Comparison of ENCODE assay signal across 13 cellular contexts in genomic region chr4:122688529-122688928, GRCh38. TPM values are rescaled to one million over a fixed set of nuclear protein-coding genes. Genes with fewer than 3 reads are reported as not detected.
DNase-seq lines count a peak whose midpoint lies in the region; ATAC-seq and TF ChIP-seq lines count a peak whose summit lies in the region.
"Had no signal": no experiment of that assay in that cellular context is flagged by ENCODE, and none has a peak within 500 bp of the region (broad histone marks: within the 10 kb centered on the region; RNA-seq: fewer than 3 reads in every experiment).

No MANE protein-coding gene starts in this region.

- no peak overlapping the region for H3K27ac ChIP-seq in substantia nigra (ENCODE audit: low read depth, low read length, poor library complexity, severe bottlenecking)
- H3K27ac ChIP-seq: HL-60 had no signal

- ATAC-seq in stimulated activated naive CD8-positive, alpha-beta T cell treated with anti-CD3 and anti-CD28 coated beads, Interleukin-15, amount 100 ng/mL, for 72 hours: no peak
- no peak for ATAC-seq in stimulated activated naive CD8-positive, alpha-beta T cell treated with anti-CD3 and anti-CD28 coated beads, Interleukin-15, Interleukin-2, amounts not matched to agents 100 U/mL and 50 U/mL, for 24 hours
- no peak for ATAC-seq in HG03460 (IDR thresholded peaks at IDR 0.05; ENCODE audit: unreplicated experiment)
- ATAC-seq in GM18873 (IDR thresholded peaks at IDR 0.05; ENCODE audit: low FRiP score, unreplicated experiment): no peak

- peak overlapping the region; percentile 61 to 100 for H3K27ac Mint-ChIP-seq in stimulated activated naive CD8-positive, alpha-beta T cell treated with anti-CD3 and anti-CD28 coated beads, Interleukin-15, amount 100 ng/mL, for 72 hours
- H3K27ac Mint-ChIP-seq in chondrocyte (ENCODE audit: unreplicated experiment): peak overlapping the region; percentile 98

- H3K4me1 Mint-ChIP-seq in stimulated activated naive CD8-positive, alpha-beta T cell treated with anti-CD3 and anti-CD28 coated beads, Interleukin-15, amount 100 ng/mL, for 72 hours: peaks cover 44% of the 10 kb centered on the region
- H3K4me1 Mint-ChIP-seq in chondrocyte (ENCODE audit: low read depth): peaks cover 30% of the 10 kb centered on the region

- H3K36me3 Mint-ChIP-seq in chondrocyte (ENCODE audit: low read depth): no peaks in the 10 kb centered on the region
- H3K36me3 Mint-ChIP-seq: brain had no signal

- peaks cover 15 to 16% of the 10 kb centered on the region in 2 donors for H3K9me3 Mint-ChIP-seq in stimulated activated naive CD8-positive, alpha-beta T cell treated with anti-CD3 and anti-CD28 coated beads, Interleukin-15, amount 100 ng/mL, for 72 hours
- H3K9me3 Mint-ChIP-seq in chondrocyte (ENCODE audit: low read depth): no peaks in the 10 kb centered on the region
- H3K9me3 Mint-ChIP-seq: brain had no signal

- H3K4me3 Mint-ChIP-seq in stimulated activated naive CD8-positive, alpha-beta T cell treated with anti-CD3 and anti-CD28 coated beads, Interleukin-15, amount 100 ng/mL, for 72 hours: peak overlapping the region in 1 of 2 donors; percentile 57
- no peak overlapping the region for H3K4me3 Mint-ChIP-seq in chondrocyte (ENCODE audit: unreplicated experiment)

- H3K27me3 Mint-ChIP-seq in stimulated activated naive CD8-positive, alpha-beta T cell treated with anti-CD3 and anti-CD28 coated beads, Interleukin-15, amount 100 ng/mL, for 72 hours: peaks cover 45% of the 10 kb centered on the region
- no peaks in the 10 kb centered on the region for H3K27me3 Mint-ChIP-seq in chondrocyte (ENCODE audit: low read depth)

- TF ChIP-seq CTCF in chondrocyte (IDR thresholded peaks at IDR 0.05): no peak

- no peak for DNase-seq in stimulated activated naive CD8-positive, alpha-beta T cell treated with anti-CD3 and anti-CD28 coated beads, Interleukin-15, amount 100 ng/mL, for 72 hours
- no peak for DNase-seq in stimulated activated naive CD8-positive, alpha-beta T cell treated with anti-CD3 and anti-CD28 coated beads, Interleukin-15, Interleukin-2, amounts not matched to agents 100 U/mL and 50 U/mL, for 24 hours
- DNase-seq in chondrocyte (ENCODE audit: low spot score) (no peak), lung microvascular endothelial cell (ENCODE audit: low read depth in 2 of 2) (peak; percentile 1 to 32), substantia nigra (lab: John Stamatoyannopoulos, UW) (no peak)
- DNase-seq in stimulated activated CD4-positive, alpha-beta T cell treated with anti-CD3 and anti-CD28 coated beads, Interleukin-15, amount 100 ng/mL, for 24 hours: no peak
- DNase-seq: hypothalamus; NCI-H2107; stimulated activated CD8-positive, alpha-beta memory T cell treated with anti-CD3 and anti-CD28 coated beads, Interleukin-4, amount 100 ng/mL, for 48 hours had no signal

RNA-seq across cellular contexts. Expression of gene BBS12, which starts 44.0 kb away (rescaled TPM):
- total RNA-seq in chondrocyte (3.3 to 5.4 TPM (median 3.3 TPM) in 3 replicates), lung microvascular endothelial cell (4.1 and 4.4 TPM in 2 replicates)

Comparison
In these comparisons a context has a peak if more than half of its experiments do, and no peak if none do; other contexts are left out.
1. DNase-seq: peak in lung microvascular endothelial cell (2 of 2); none in stimulated activated naive CD8-positive, alpha-beta T cell treated with anti-CD3 and anti-CD28 coated beads, Interleukin-15, amount 100 ng/mL, for 72 hours (0 of 2), stimulated activated naive CD8-positive, alpha-beta T cell treated with anti-CD3 and anti-CD28 coated beads, Interleukin-15, Interleukin-2, amounts not matched to agents 100 U/mL and 50 U/mL, for 24 hours (single experiment), chondrocyte (single experiment), substantia nigra (0 of 49) and stimulated activated CD4-positive, alpha-beta T cell treated with anti-CD3 and anti-CD28 coated beads, Interleukin-15, amount 100 ng/mL, for 24 hours (single experiment).